Comparison of ENCODE assay signal across 9 cellular contexts in genomic region chr1:32247452-32247851, GRCh38. TPM values are rescaled to one million over a fixed set of nuclear protein-coding genes. Genes with fewer than 3 reads are reported as not detected.
A peak's percentile ranks its signal among the peaks of the same experiment; 100 is the strongest.
DNase-seq lines count a peak whose midpoint lies in the region; ATAC-seq and TF ChIP-seq lines count a peak whose summit lies in the region.
"Had no signal": no experiment of that assay in that cellular context is flagged by ENCODE, and none has a peak within 500 bp of the region (broad histone marks: within the 10 kb centered on the region; RNA-seq: fewer than 3 reads in every experiment).

No MANE protein-coding gene starts in this region.

- H3K36me3 Mint-ChIP-seq in activated CD8-positive, alpha-beta memory T cell treated with anti-CD3 and anti-CD28 coated beads, Interleukin-2, amount 10 ng/mL, durations not matched to agents 7 days and 5 days = peaks cover 12% of the 10 kb centered on the region

- H3K4me3 Mint-ChIP-seq in activated CD8-positive, alpha-beta memory T cell treated with anti-CD3 and anti-CD28 coated beads, Interleukin-2, amount 10 ng/mL, durations not matched to agents 7 days and 5 days = no peak overlapping the region

- intact Hi-C loops in transverse colon (cut with DNase I; ENCODE audit: low total_unique reads) = no loop called here

- H3K36me3 ChIP-seq in muscle layer of colon (ENCODE audit: insufficient read depth, low read length) = no peaks in the 10 kb centered on the region
- no peaks in the 10 kb centered on the region for H3K36me3 ChIP-seq in transverse colon

- no peak for ATAC-seq in activated CD8-positive, alpha-beta memory T cell treated with anti-CD3 and anti-CD28 coated beads, Interleukin-2, amount 10 ng/mL, durations not matched to agents 7 days and 5 days
- ATAC-seq in GM21576 (IDR thresholded peaks at IDR 0.05; ENCODE audit: unreplicated experiment) (no peak), HG03039 (IDR thresholded peaks at IDR 0.05; ENCODE audit: unreplicated experiment) (no peak), HG02571 (IDR thresholded peaks at IDR 0.05; ENCODE audit: unreplicated experiment) (no peak)

- peak overlapping the region; percentile 94 for H3K27ac Mint-ChIP-seq in activated CD8-positive, alpha-beta memory T cell treated with anti-CD3 and anti-CD28 coated beads, Interleukin-2, amount 10 ng/mL, durations not matched to agents 7 days and 5 days

- peaks cover 30% of the 10 kb centered on the region for H3K4me1 ChIP-seq in muscle layer of colon (ENCODE audit: insufficient read depth, low read length)
- peaks cover 4 to 25% (median 11%) of the 10 kb centered on the region in 4 donors for H3K4me1 ChIP-seq in transverse colon

- in situ Hi-C loops in transverse colon (cut with MboI; ENCODE audit: low pct_ligation_motif_present in 1 of 4, low pct_unique_long_range_greater_than_20kb in 1 of 4, low sequenced_read_pairs in 3 of 4) = no loop called here

- H3K9me3 Mint-ChIP-seq in activated CD8-positive, alpha-beta memory T cell treated with anti-CD3 and anti-CD28 coated beads, Interleukin-2, amount 10 ng/mL, durations not matched to agents 7 days and 5 days (ENCODE audit: low read depth) = no peaks in the 10 kb centered on the region

- no peak overlapping the region for H3K9ac ChIP-seq in muscle layer of colon (ENCODE audit: low read length)

- WGBS in transverse colon (ENCODE audit: low coverage in 1 of 2), 2 donors = 82% methylated on average over 10 of the region's 12 CpGs; no CpG with 5 or more reads in 1 of the 2 donors

- TF ChIP-seq POLR2A in transverse colon (IDR thresholded peaks at IDR 0.05) = no peak

- CTCF ChIA-PET in activated CD8-positive, alpha-beta memory T cell treated with anti-CD3 and anti-CD28 coated beads, Interleukin-2, amount 10 ng/mL, durations not matched to agents 7 days and 5 days (lab: Charles Lee) = interaction anchor here (0.8 to 11.3 kb wide), 19 partner anchors 9 to 147 kb away, joined by 3 to 99 read pairs (median 7); partner anchors contain the start of genes BSDC1, HDAC1, IQCC and TXLNA

- no peak for DNase-seq in activated CD8-positive, alpha-beta memory T cell treated with anti-CD3 and anti-CD28 coated beads, Interleukin-2, amount 10 ng/mL, durations not matched to agents 7 days and 5 days
- DNase-seq in activated CD8-positive, alpha-beta memory T cell treated with anti-CD3 and anti-CD28 coated beads for 24 hours = no peak
- no peak for DNase-seq in caudate nucleus (lab: John Stamatoyannopoulos, UW)
- no peak for DNase-seq in transverse colon

- H3K4me1 Mint-ChIP-seq in activated CD8-positive, alpha-beta memory T cell treated with anti-CD3 and anti-CD28 coated beads, Interleukin-2, amount 10 ng/mL, durations not matched to agents 7 days and 5 days = peaks cover 49% of the 10 kb centered on the region

- TF ChIP-seq CTCF in transverse colon (IDR thresholded peaks at IDR 0.05) = no peak

- no peaks in the 10 kb centered on the region for H3K27me3 Mint-ChIP-seq in activated CD8-positive, alpha-beta memory T cell treated with anti-CD3 and anti-CD28 coated beads, Interleukin-2, amount 10 ng/mL, durations not matched to agents 7 days and 5 days

- H3K4me3 ChIP-seq in muscle layer of colon (ENCODE audit: low read depth in 1 of 2, low read length in 2 of 2) = peak overlapping the region in 1 of 2 donors; percentile 23
- no peak overlapping the region for H3K4me3 ChIP-seq in transverse colon

- no peak for TF ChIP-seq EP300 in transverse colon (IDR thresholded peaks at IDR 0.05; ENCODE audit: low read depth)

- H3K27ac ChIP-seq in caudate nucleus (ENCODE audit: low read depth, low read length) (peak overlapping the region; percentile 62), muscle layer of colon (ENCODE audit: low read depth, low read length) (peak overlapping the region; percentile 2), transverse colon (peak overlapping the region; percentile 45 to 66 (median 60))

- H3K27me3 ChIP-seq in muscle layer of colon (ENCODE audit: control insufficient read depth in 1 of 2, insufficient read depth in 2 of 2, low read length in 2 of 2) = no peaks in the 10 kb centered on the region
- no peaks in the 10 kb centered on the region for H3K27me3 ChIP-seq in transverse colon

- H3K9me3 ChIP-seq in muscle layer of colon (ENCODE audit: low read length) = no peaks in the 10 kb centered on the region
- H3K9me3 ChIP-seq in transverse colon = no peaks in the 10 kb centered on the region

RNA-seq across cellular contexts. Expression of gene FAM167B, which starts 0.4 kb away (rescaled TPM):
- total RNA-seq in activated CD8-positive, alpha-beta memory T cell treated with anti-CD3 and anti-CD28 coated beads, Interleukin-2, amount 10 ng/mL, durations not matched to agents 7 days and 5 days = 1 to 10 TPM in 1 of 2 experiments, under 1 TPM in 1; 0.80 to 1.2 TPM
- 1 to 10 TPM in 2 of 4 donors, not detected in 2; 1.1 to 1.5 TPM for total RNA-seq in transverse colon

RNA-seq across cellular contexts. Expression of gene LCK, which starts 3.6 kb away (rescaled TPM):
- total RNA-seq in activated CD8-positive, alpha-beta memory T cell treated with anti-CD3 and anti-CD28 coated beads, Interleukin-2, amount 10 ng/mL, durations not matched to agents 7 days and 5 days = 100 to 1,000 TPM; 441 to 481 TPM
- total RNA-seq in transverse colon = 10 to 100 TPM in 1 of 4 donors, 1 to 10 TPM in 2, not detected in 1; 4.5 to 12.3 (median 8.7) TPM

RNA-seq across cellular contexts. Expression of gene EIF3I, which starts 25.2 kb away (rescaled TPM):
- total RNA-seq in activated CD8-positive, alpha-beta memory T cell treated with anti-CD3 and anti-CD28 coated beads, Interleukin-2, amount 10 ng/mL, durations not matched to agents 7 days and 5 days = 100 to 1,000 TPM; 162 to 227 TPM
- total RNA-seq in transverse colon = 100 to 1,000 TPM in 3 of 4 donors, 10 to 100 TPM in 1; 43.8 to 122 (median 114) TPM

RNA-seq across cellular contexts. Expression of gene TMEM234, which starts 25.3 kb away (rescaled TPM):
- 10 to 100 TPM; 11.7 to 12.3 TPM for total RNA-seq in activated CD8-positive, alpha-beta memory T cell treated with anti-CD3 and anti-CD28 coated beads, Interleukin-2, amount 10 ng/mL, durations not matched to agents 7 days and 5 days
- total RNA-seq in transverse colon = 100 to 1,000 TPM in 1 of 4 donors, 10 to 100 TPM in 3; 16.5 to 166 (median 22.7) TPM

RNA-seq across cellular contexts. Expression of gene DCDC2B, which starts 38.6 kb away (rescaled TPM):
- under 1 TPM in 1 of 2 experiments, not detected in 1; 0.16 TPM for total RNA-seq in activated CD8-positive, alpha-beta memory T cell treated with anti-CD3 and anti-CD28 coated beads, Interleukin-2, amount 10 ng/mL, durations not matched to agents 7 days and 5 days
- not detected for total RNA-seq in transverse colon
- total RNA-seq: astrocyte had no signal

Comparison
In these comparisons a context has a peak if more than half of its experiments do, and no peak if none do; other contexts are left out.
1. H3K27ac ChIP-seq: peak in every context shown above with its lines; median percentile 62 in caudate nucleus; 60 in transverse colon; 2 in muscle layer of colon.
2. RNA of gene LCK, which starts 3.6 kb away (total RNA-seq): 441 to 481 TPM in activated CD8-positive, alpha-beta memory T cell treated with anti-CD3 and anti-CD28 coated beads, Interleukin-2, amount 10 ng/mL, durations not matched to agents 7 days and 5 days; 4.5 to 12.3 TPM in transverse colon; every median in the first group is over 10 times any median in the second.